1 cellular context compared by ENCODE assay signal in genomic region chr14:24207104-24207543, GRCh38.
A peak's percentile ranks its signal among the peaks of the same experiment; 100 is the strongest.
TF ChIP-seq lines count a peak whose summit lies in the region.

No MANE protein-coding gene starts in this region.

TF ChIP-seq in HepG2, 621 proteins besides CTCF, POLR2A, EP300 and RAD21:
- TF ChIP-seq NONO (IDR thresholded peaks at IDR 0.05) (no peak), NONO (CRISPR knock-in tag; conservative IDR thresholded peaks at IDR 0.05) (0 out of 2 replicates have a peak, but pooled peaks have one; percentile 11), ZNF326 (CRISPR knock-in tag; IDR thresholded peaks at IDR 0.05; ENCODE audit: borderline replicate concordance) (0 out of 2 replicates have a peak, but pooled peaks have one; percentile 44), ZNF318 (CRISPR knock-in tag; IDR thresholded peaks at IDR 0.05) (no peak), ZNF605 (CRISPR knock-in tag; IDR thresholded peaks at IDR 0.05) (no peak), ZNF780A (CRISPR knock-in tag; IDR thresholded peaks at IDR 0.05) (0 out of 2 replicates have a peak, but pooled peaks have one; percentile 22), SNRNP70 (IDR thresholded peaks at IDR 0.05; ENCODE audit: low read depth, low read length) (no peak), SAFB2 (CRISPR knock-in tag; IDR thresholded peaks at IDR 0.05; ENCODE audit: borderline replicate concordance, low read depth) (0 out of 2 replicates have a peak, but pooled peaks have one; percentile 10), RBFOX2 (IDR thresholded peaks at IDR 0.05; ENCODE audit: low read depth, low read length) (0 out of 2 replicates have a peak, but pooled peaks have one; percentile 32), HOXA7 (CRISPR knock-in tag; IDR thresholded peaks at IDR 0.05) (peak; percentile 71; the same call in 1 of the 2 replicates), MXD3 (CRISPR knock-in tag; IDR thresholded peaks at IDR 0.05) (no peak), ZFP91 (CRISPR knock-in tag; IDR thresholded peaks at IDR 0.05; ENCODE audit: borderline replicate concordance) (0 out of 2 replicates have a peak, but pooled peaks have one; percentile 20), JUNB (CRISPR knock-in tag; IDR thresholded peaks at IDR 0.05; ENCODE audit: borderline replicate concordance) (peak; percentile 35; the same call in 1 of the 2 replicates), MIXL1 (CRISPR knock-in tag; IDR thresholded peaks at IDR 0.05) (no peak), ZNF75D (CRISPR knock-in tag; IDR thresholded peaks at IDR 0.05; ENCODE audit: borderline replicate concordance) (0 out of 2 replicates have a peak, but pooled peaks have one; percentile 59), POLR2G (IDR thresholded peaks at IDR 0.05; ENCODE audit: low read depth, low read length) (peak; percentile 41; the same call in 1 of the 2 replicates), TBX2 (CRISPR knock-in tag; IDR thresholded peaks at IDR 0.05; ENCODE audit: borderline replicate concordance) (0 out of 2 replicates have a peak, but pooled peaks have one; percentile 36), ZNF883 (CRISPR knock-in tag; IDR thresholded peaks at IDR 0.05; ENCODE audit: not compliant biosample characterization) (peak; percentile 16), NFIB (CRISPR knock-in tag; IDR thresholded peaks at IDR 0.05; ENCODE audit: borderline replicate concordance) (0 out of 2 replicates have a peak, but pooled peaks have one; percentile 6)
- TF ChIP-seq, protein P1, sequence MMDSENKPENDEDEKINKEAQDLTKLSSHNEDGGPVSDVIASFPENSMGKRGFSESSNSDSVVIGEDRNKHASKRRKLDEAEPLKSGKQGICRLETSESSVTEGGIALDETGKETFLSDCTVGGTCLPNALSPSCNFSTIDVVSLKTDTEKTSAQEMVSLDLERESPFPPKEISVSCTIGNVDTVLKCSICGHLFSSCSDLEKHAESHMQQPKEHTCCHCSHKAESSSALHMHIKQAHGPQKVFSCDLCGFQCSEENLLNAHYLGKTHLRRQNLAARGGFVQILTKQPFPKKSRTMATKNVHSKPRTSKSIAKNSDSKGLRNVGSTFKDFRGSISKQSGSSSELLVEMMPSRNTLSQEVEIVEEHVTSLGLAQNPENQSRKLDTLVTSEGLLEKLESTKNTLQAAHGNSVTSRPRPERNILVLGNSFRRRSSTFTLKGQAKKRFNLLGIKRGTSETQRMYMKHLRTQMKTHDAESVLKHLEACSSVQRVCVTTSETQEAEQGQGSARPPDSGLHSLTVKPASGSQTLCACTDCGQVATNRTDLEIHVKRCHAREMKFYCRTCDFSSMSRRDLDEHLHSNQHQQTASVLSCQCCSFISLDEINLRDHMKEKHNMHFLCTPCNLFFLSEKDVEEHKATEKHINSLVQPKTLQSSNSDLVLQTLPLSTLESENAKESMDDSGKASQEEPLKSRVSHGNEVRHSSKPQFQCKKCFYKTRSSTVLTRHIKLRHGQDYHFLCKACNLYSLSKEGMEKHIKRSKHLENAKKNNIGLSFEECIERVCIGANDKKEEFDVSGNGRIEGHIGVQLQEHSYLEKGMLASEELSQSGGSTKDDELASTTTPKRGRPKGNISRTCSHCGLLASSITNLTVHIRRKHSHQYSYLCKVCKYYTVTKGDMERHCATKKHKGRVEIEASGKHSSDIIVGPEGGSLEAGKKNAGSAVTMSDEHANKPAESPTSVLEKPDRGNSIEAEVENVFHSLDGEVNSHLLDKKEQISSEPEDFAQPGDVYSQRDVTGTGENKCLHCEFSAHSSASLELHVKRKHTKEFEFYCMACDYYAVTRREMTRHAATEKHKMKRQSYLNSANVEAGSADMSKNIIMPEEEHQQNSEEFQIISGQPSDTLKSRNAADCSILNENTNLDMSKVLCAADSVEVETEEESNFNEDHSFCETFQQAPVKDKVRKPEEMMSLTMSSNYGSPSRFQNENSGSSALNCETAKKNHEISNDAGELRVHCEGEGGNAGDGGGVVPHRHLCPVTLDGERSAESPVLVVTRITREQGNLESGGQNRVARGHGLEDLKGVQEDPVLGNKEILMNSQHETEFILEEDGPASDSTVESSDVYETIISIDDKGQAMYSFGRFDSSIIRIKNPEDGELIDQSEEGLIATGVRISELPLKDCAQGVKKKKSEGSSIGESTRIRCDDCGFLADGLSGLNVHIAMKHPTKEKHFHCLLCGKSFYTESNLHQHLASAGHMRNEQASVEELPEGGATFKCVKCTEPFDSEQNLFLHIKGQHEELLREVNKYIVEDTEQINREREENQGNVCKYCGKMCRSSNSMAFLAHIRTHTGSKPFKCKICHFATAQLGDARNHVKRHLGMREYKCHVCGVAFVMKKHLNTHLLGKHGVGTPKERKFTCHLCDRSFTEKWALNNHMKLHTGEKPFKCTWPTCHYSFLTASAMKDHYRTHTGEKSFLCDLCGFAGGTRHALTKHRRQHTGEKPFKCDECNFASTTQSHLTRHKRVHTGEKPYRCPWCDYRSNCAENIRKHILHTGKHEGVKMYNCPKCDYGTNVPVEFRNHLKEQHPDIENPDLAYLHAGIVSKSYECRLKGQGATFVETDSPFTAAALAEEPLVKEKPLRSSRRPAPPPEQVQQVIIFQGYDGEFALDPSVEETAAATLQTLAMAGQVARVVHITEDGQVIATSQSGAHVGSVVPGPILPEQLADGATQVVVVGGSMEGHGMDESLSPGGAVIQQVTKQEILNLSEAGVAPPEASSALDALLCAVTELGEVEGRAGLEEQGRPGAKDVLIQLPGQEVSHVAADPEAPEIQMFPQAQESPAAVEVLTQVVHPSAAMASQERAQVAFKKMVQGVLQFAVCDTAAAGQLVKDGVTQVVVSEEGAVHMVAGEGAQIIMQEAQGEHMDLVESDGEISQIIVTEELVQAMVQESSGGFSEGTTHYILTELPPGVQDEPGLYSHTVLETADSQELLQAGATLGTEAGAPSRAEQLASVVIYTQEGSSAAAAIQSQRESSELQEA (CRISPR knock-in tag; IDR thresholded peaks at IDR 0.05; ENCODE audit: not compliant biosample characterization), result peak; percentile 10
- TF ChIP-seq, protein P2, sequence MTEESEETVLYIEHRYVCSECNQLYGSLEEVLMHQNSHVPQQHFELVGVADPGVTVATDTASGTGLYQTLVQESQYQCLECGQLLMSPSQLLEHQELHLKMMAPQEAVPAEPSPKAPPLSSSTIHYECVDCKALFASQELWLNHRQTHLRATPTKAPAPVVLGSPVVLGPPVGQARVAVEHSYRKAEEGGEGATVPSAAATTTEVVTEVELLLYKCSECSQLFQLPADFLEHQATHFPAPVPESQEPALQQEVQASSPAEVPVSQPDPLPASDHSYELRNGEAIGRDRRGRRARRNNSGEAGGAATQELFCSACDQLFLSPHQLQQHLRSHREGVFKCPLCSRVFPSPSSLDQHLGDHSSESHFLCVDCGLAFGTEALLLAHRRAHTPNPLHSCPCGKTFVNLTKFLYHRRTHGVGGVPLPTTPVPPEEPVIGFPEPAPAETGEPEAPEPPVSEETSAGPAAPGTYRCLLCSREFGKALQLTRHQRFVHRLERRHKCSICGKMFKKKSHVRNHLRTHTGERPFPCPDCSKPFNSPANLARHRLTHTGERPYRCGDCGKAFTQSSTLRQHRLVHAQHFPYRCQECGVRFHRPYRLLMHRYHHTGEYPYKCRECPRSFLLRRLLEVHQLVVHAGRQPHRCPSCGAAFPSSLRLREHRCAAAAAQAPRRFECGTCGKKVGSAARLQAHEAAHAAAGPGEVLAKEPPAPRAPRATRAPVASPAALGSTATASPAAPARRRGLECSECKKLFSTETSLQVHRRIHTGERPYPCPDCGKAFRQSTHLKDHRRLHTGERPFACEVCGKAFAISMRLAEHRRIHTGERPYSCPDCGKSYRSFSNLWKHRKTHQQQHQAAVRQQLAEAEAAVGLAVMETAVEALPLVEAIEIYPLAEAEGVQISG (CRISPR knock-in tag; IDR thresholded peaks at IDR 0.05), result peak; percentile 36; the same call in 1 of the 2 replicates
